Comparison of ENCODE assay signal across 8 cellular contexts in the genomic region with DNA sequence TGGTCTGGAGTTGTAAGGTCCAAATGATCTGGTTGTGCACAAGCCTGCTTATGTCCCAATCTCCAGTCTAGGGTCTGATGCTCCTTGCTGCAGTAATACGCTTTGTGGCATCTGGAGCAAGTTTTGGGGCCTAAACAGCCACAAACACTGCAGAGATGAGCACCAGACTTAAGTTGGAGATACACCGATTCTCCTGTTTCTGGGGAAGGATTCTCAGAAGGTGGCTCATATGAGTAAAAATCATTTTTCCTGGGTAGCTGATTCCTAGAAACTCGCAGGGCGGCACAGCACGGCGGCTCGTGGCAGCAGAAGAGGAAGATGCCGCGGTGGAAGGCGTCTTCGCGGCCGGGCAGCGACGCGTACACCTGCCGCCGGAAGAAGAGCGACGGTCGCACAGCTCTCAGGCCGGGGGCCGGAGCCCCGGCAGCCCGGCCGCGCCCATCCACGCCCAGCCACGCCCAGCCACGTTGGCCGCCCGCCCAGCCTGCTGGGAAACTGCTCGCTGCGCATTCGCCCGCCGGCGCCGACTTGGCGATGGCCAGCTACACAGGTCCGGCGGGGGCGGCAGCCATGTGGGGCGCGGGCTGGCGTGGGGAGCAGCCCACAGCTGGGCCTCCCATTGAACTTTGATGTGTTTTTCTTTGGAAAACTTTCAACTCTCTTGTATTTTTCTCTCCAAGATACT.
A peak's percentile ranks its signal among the peaks of the same experiment; 100 is the strongest.
DNase-seq lines count a peak whose midpoint lies in the region; ATAC-seq and TF ChIP-seq lines count a peak whose summit lies in the region.

No MANE protein-coding gene starts in this region.

- no peak overlapping the region for H3K27ac Mint-ChIP-seq in activated CD4-positive, alpha-beta memory T cell treated with anti-CD3 and anti-CD28 coated beads for 36 hours

- H3K9me3 Mint-ChIP-seq in activated CD4-positive, alpha-beta memory T cell treated with anti-CD3 and anti-CD28 coated beads for 36 hours = no peaks in the 10 kb centered on the region

- peaks cover 0 to 4% of the 10 kb centered on the region in 2 donors for H3K27me3 ChIP-seq in right atrium auricular region

- H3K27ac ChIP-seq in right atrium auricular region = no peak overlapping the region

- ATAC-seq in Right ventricle myocardium inferior (peak; percentile 60), HG02623 (IDR thresholded peaks at IDR 0.05; ENCODE audit: unreplicated experiment) (peak; percentile 96), Right ventricle myocardium superior (ENCODE audit: poor library complexity) (peak; percentile 86)

- CTCF ChIA-PET in activated CD4-positive, alpha-beta memory T cell treated with anti-CD3 and anti-CD28 coated beads for 36 hours (lab: Charles Lee) = interaction anchor here (1.1 kb wide), 1 partner anchor 9 kb away, joined by 4 read pairs; no protein-coding TSS in a partner anchor

- H3K9me3 ChIP-seq in right atrium auricular region = no peaks in the 10 kb centered on the region

- intact Hi-C loops in Right ventricle myocardium inferior (cut with DNase I) = no loop called here
- intact Hi-C loops in activated CD4-positive, alpha-beta memory T cell treated with anti-CD3 and anti-CD28 coated beads for 36 hours (cut with micrococcal nuclease) = loop anchor here (5.0 kb wide), 2 partner anchors 141 to 216 kb away; a partner anchor contains a TSS
- intact Hi-C loops in Right ventricle myocardium superior (cut with DNase I) = no loop called here

- peaks cover 8% of the 10 kb centered on the region for H3K4me1 Mint-ChIP-seq in activated CD4-positive, alpha-beta memory T cell treated with anti-CD3 and anti-CD28 coated beads for 36 hours (ENCODE audit: low read depth)

- POLR2A ChIA-PET in activated CD4-positive, alpha-beta memory T cell treated with anti-CD3 and anti-CD28 coated beads for 36 hours (lab: Charles Lee) = no interaction called here

- peaks cover 0 to 7% of the 10 kb centered on the region in 2 donors for H3K4me1 ChIP-seq in right atrium auricular region

- peak overlapping the region in 1 of 2 donors; percentile 32 for H3K4me3 ChIP-seq in right atrium auricular region

- peaks cover 39% of the 10 kb centered on the region for H3K27me3 Mint-ChIP-seq in activated CD4-positive, alpha-beta memory T cell treated with anti-CD3 and anti-CD28 coated beads for 36 hours

- DNase-seq in Right ventricle myocardium inferior (ENCODE audit: missing footprints) (peak; percentile 82), right atrium auricular region (ENCODE audit: low spot score) (no peak), NCI-H1417 (lab: John Stamatoyannopoulos, UW) (peak; percentile 84 to 92 (median 86)), Right ventricle myocardium superior (peak; percentile 78), retina (peak; percentile 77), DMS53 treated with DMSO at 0.1 percent for 48 hours (lab: John Stamatoyannopoulos, UW; ENCODE audit: unreplicated experiment) (no peak)
- peak; percentile 83 for DNase-seq in activated CD4-positive, alpha-beta memory T cell treated with anti-CD3 and anti-CD28 coated beads for 36 hours

- peaks cover 1% of the 10 kb centered on the region for H3K36me3 Mint-ChIP-seq in activated CD4-positive, alpha-beta memory T cell treated with anti-CD3 and anti-CD28 coated beads for 36 hours

- TF ChIP-seq CTCF in right atrium auricular region (IDR thresholded peaks at IDR 0.05) = no peak

- no peaks in the 10 kb centered on the region for H3K36me3 ChIP-seq in right atrium auricular region

- H3K4me3 Mint-ChIP-seq in activated CD4-positive, alpha-beta memory T cell treated with anti-CD3 and anti-CD28 coated beads for 36 hours = peak overlapping the region; percentile 75

Comparison
In these comparisons a context has a peak if more than half of its experiments do, and no peak if none do; other contexts are left out.
1. DNase-seq: peak in Right ventricle myocardium inferior (single experiment), NCI-H1417 (3 of 3), activated CD4-positive, alpha-beta memory T cell treated with anti-CD3 and anti-CD28 coated beads for 36 hours (single experiment), Right ventricle myocardium superior (single experiment) and retina (single experiment); none in right atrium auricular region (single experiment) and DMS53 treated with DMSO at 0.1 percent for 48 hours (single experiment).
2. Peak in every context shown above with its lines, with median percentiles within 50 percentile points of each other: ATAC-seq.